ENCODE assay signal across 10 cellular contexts in the genomic region with DNA sequence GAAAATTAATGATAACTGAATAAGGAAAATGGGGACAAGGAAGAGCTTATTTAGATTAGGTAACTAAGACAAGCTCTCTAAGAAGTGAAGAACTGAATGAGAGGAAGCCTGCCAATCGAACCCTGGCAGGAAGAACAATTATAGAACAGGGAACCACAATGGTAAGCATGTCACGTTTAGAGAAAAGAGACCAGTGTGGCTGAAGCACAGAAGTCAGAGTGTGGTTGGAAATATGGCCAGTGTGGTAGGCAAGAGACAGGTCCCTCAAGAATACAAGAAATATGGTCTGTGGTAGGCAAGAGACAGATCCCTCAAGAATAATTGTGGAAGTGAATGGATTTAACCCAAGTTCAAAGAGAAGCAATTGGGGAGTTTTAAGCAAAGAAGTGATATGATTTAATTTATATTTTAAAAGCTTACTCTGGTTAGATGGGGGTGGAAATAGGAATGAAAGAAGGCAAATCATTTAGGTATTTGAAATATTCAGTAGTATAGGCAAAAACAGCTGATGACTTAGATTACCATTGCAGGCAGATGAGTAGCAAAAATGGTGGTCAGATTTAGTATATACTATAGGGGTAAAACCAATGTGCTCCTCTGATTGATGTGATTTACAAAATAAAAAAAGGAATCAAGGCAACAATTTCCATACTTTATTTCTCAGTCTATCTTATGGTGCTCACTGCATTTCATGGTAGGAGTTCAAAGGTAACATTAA. TPM values are rescaled to one million over a fixed set of nuclear protein-coding genes. Genes with fewer than 3 reads are reported as not detected.
DNase-seq lines count a peak whose midpoint lies in the region; ATAC-seq, FAIRE-seq and TF ChIP-seq lines count a peak whose summit lies in the region.
"Had no signal": no experiment of that assay in that cellular context is flagged by ENCODE, and none has a peak within 500 bp of the region (broad histone marks: within the 10 kb centered on the region; RNA-seq: fewer than 3 reads in every experiment).

No MANE protein-coding gene starts in this region.

- H3K9me2 ChIP-seq in OCI-LY7 (ENCODE audit: insufficient read depth, low read length) = no peaks in the 10 kb centered on the region

- H3K4me1 ChIP-seq in CD4-positive, alpha-beta memory T cell (ENCODE audit: insufficient read depth, low read length) = peaks cover 25% of the 10 kb centered on the region
- peaks cover 13% of the 10 kb centered on the region for H3K4me1 ChIP-seq in OCI-LY7 (ENCODE audit: insufficient read depth, low read length, poor library complexity, severe bottlenecking)
- H3K4me1 ChIP-seq: tibial artery had no signal

- BruUV-seq in OCI-LY7 (replicated peaks; lab: Mats Ljungman, UMichigan) = no TSS peak

- H3K4me3 ChIP-seq in CD4-positive, alpha-beta memory T cell (ENCODE audit: low read length in 2 of 2) = no peak overlapping the region
- H3K4me3 ChIP-seq in OCI-LY7 (ENCODE audit: low read depth, low read length, poor library complexity, severe bottlenecking) = no peak overlapping the region
- H3K4me3 ChIP-seq: tibial artery had no signal

- no peak for TF ChIP-seq CTCF in OCI-LY7 (conservative IDR thresholded peaks at IDR 0.05; ENCODE audit: low read length)

- H3K4me3 Mint-ChIP-seq in CD4-positive, alpha-beta memory T cell = peak overlapping the region in 5 of 8 donors; percentile 3 to 57 (median 46)

- H3K27me3 Mint-ChIP-seq in CD4-positive, alpha-beta memory T cell = no peaks in the 10 kb centered on the region

- peak; percentile 60 for ATAC-seq in HG02970 (IDR thresholded peaks at IDR 0.05; ENCODE audit: low FRiP score, unreplicated experiment)

- peaks cover 0 to 9% of the 10 kb centered on the region in 2 donors for H3K9me3 ChIP-seq in CD4-positive, alpha-beta memory T cell (ENCODE audit: control insufficient read depth in 1 of 2, low read length in 2 of 2)
- H3K9me3 ChIP-seq in OCI-LY7 (ENCODE audit: low read length) = peaks cover 21% of the 10 kb centered on the region; the same call in 1 of the 2 replicates
- H3K9me3 ChIP-seq: tibial artery had no signal

- CTCF ChIA-PET in CD4-positive, alpha-beta memory T cell (lab: Charles Lee; ENCODE audit: partially characterized antibody) = interaction anchor here (0.6 to 1.9 kb wide), 4 partner anchors 10 to 37 kb away, joined by 3 to 11 read pairs (median 3); no protein-coding TSS in a partner anchor
- CTCF ChIA-PET in OCI-LY7 (lab: Charles Lee; ENCODE audit: unreplicated experiment) = no interaction called here

- peaks cover 26 to 41% of the 10 kb centered on the region in 2 donors for H3K36me3 Mint-ChIP-seq in CD4-positive, alpha-beta memory T cell

- H3K9me3 Mint-ChIP-seq in CD4-positive, alpha-beta memory T cell = peaks cover 6 to 23% (median 15%) of the 10 kb centered on the region in 8 donors

- H3K27ac Mint-ChIP-seq in CD4-positive, alpha-beta memory T cell = peak overlapping the region in 2 of 7 donors; percentile 49

- H3K36me3 ChIP-seq in CD4-positive, alpha-beta memory T cell (ENCODE audit: insufficient read depth, low read length) = no peaks in the 10 kb centered on the region
- H3K36me3 ChIP-seq in OCI-LY7 (ENCODE audit: insufficient read depth, low read length) = no peaks in the 10 kb centered on the region; the same call in 1 of the 2 replicates
- H3K36me3 ChIP-seq: tibial artery had no signal

- POLR2A ChIA-PET in CD4-positive, alpha-beta memory T cell (lab: Charles Lee; ENCODE audit: partially characterized antibody) = interaction anchor here (0.9 to 2.2 kb wide), 3 partner anchors 16 to 67 kb away, joined by 3 to 5 read pairs (median 4); no protein-coding TSS in a partner anchor
- POLR2A ChIA-PET in OCI-LY7 (lab: Charles Lee) = interaction anchor here (0.5 to 1.3 kb wide), 6 partner anchors 9 to 487 kb away, joined by 3 to 5 read pairs (median 3); partner anchors contain the start of genes CYTIP and ERMN

- peak; percentile 95 for FAIRE-seq in GM19239 (lab: Jason Lieb, UNC)

- DNase-seq in CD4-positive, alpha-beta memory T cell = no peak
- peak; percentile 10 for DNase-seq in GM19239 (ENCODE audit: insufficient read length, low spot score)
- peak; percentile 39 for DNase-seq in OCI-LY7 (ENCODE audit: low spot score)
- DNase-seq in NCI-H446 treated with DMSO at 0.1 percent for 48 hours (lab: John Stamatoyannopoulos, UW) = no peak
- DNase-seq in NCI-H1694 treated with DMSO at 0.1 percent for 48 hours (lab: John Stamatoyannopoulos, UW) = no peak
- DNase-seq in NCI-H748 (lab: John Stamatoyannopoulos, UW; ENCODE audit: unreplicated experiment) = no peak
- DNase-seq in A172 (ENCODE audit: low spot score) = no peak
- DNase-seq: DMS153, tibial artery had no signal

- intact Hi-C loops in CD4-positive, alpha-beta memory T cell (cut with micrococcal nuclease) = no loop called here
- intact Hi-C loops in OCI-LY7 (cut with micrococcal nuclease; ENCODE audit: unreplicated experiment) = no loop called here

- H3K79me2 ChIP-seq in OCI-LY7 (ENCODE audit: insufficient read depth, low read depth, low read length) = no peaks in the 10 kb centered on the region

- H3K4me2 ChIP-seq in OCI-LY7 (ENCODE audit: low read length) = peak overlapping the region; percentile 55

- no peak overlapping the region for H3K27ac ChIP-seq in CD4-positive, alpha-beta memory T cell (ENCODE audit: low read depth, low read length)
- H3K27ac ChIP-seq in OCI-LY7 (ENCODE audit: low read depth, low read length, poor library complexity, severe bottlenecking) = no peak overlapping the region
- H3K27ac ChIP-seq: tibial artery had no signal

- H3K27me3 ChIP-seq in CD4-positive, alpha-beta memory T cell (ENCODE audit: insufficient read depth, low read length) = no peaks in the 10 kb centered on the region
- H3K27me3 ChIP-seq: tibial artery had no signal

- no peaks in the 10 kb centered on the region for H4K20me1 ChIP-seq in OCI-LY7 (ENCODE audit: insufficient read depth, low read length)

- H3K4me1 Mint-ChIP-seq in CD4-positive, alpha-beta memory T cell = peaks cover 19 to 35% (median 25%) of the 10 kb centered on the region in 4 donors

- H2AFZ ChIP-seq in OCI-LY7 (ENCODE audit: low read length) = peak overlapping the region; percentile 39; the same call in 1 of the 2 replicates

RNA-seq across cellular contexts. Expression of gene ERMN, which starts 38.8 kb away (rescaled TPM):
- 1 to 10 TPM; 2.2 to 3.5 TPM for total RNA-seq in CD4-positive, alpha-beta memory T cell
- polyA plus RNA-seq in CD4-positive, alpha-beta memory T cell = under 1 TPM; 0.13 to 0.26 TPM
- total RNA-seq in OCI-LY7 (2014; rRNA removed; shearing (Covaris generic)) = 1.4 and 2.2 TPM in 2 replicates
- 2.1 and 3.7 TPM in 2 replicates for total RNA-seq in OCI-LY7 (2022)
- not detected in 2 replicates for total RNA-seq in A172 (2014; rRNA removed; shearing (Covaris generic))

Comparison
In these comparisons a context has a peak if more than half of its experiments do, and no peak if none do; other contexts are left out.
1. DNase-seq: peak in GM19239 (single experiment) and OCI-LY7 (single experiment); none in CD4-positive, alpha-beta memory T cell (0 of 5), NCI-H446 treated with DMSO at 0.1 percent for 48 hours (single experiment), NCI-H1694 treated with DMSO at 0.1 percent for 48 hours (single experiment), NCI-H748 (single experiment) and A172 (single experiment).